8 cellular contexts compared by ENCODE assay signal in the genomic region with DNA sequence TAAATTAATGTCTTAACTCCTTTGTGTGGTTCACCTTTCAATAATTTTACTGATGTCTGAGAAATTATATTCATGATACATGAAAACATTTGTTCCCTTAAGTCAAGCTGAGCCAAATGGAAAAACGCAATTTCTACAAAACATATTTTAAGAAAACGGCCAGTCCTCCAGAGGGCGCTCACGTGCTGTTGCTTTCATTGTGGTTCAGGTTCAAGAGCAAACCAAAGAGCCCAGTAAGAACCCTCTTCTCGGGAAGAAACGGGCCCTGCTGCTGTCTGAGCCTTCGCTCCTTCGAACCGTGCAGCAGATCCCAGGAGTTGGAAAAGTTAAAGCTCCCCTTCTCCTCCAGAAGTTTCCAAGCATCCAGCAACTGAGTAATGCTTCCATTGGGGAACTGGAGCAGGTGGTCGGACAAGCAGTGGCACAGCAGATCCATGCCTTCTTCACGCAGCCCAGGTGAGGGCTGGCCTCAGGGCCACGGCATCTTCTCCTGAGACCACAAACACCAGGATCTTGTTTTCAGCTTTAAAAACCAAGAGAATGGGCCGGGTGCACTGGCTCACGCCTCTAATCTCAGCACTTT.
A peak's percentile ranks its signal among the peaks of the same experiment; 100 is the strongest.
DNase-seq lines count a peak whose midpoint lies in the region; ATAC-seq and TF ChIP-seq lines count a peak whose summit lies in the region.

No MANE protein-coding gene starts in this region.

- no peak overlapping the region for H3K27ac ChIP-seq in iPS DF 6.9 (ENCODE audit: low read length)

- no peaks in the 10 kb centered on the region for H3K4me1 ChIP-seq in iPS DF 6.9 (ENCODE audit: control insufficient read depth, insufficient read depth, low read length)

- no peaks in the 10 kb centered on the region for H3K9me3 ChIP-seq in iPS DF 6.9 (ENCODE audit: control insufficient read depth, insufficient read depth, low read length)

- H3K4me3 ChIP-seq in iPS DF 6.9 (ENCODE audit: low read length), result no peak overlapping the region

- peak; percentile 81 for TF ChIP-seq CTCF in GM12872 (IDR thresholded peaks at IDR 0.05; ENCODE audit: insufficient read depth, low read depth, low read length)

- DNase-seq in NCI-H146 treated with DMSO at 0.1 percent for 48 hours (lab: John Stamatoyannopoulos, UW; ENCODE audit: unreplicated experiment) (peak; percentile 63), T-helper 9 cell (peak; percentile 69), astrocyte of the hippocampus (ENCODE audit: low read depth, low spot score) (peak; percentile 76), iPS DF 6.9 (ENCODE audit: low read depth, low spot score) (peak; percentile 54), GOT3 (lab: John Stamatoyannopoulos, UW) (no peak)
- DNase-seq in stimulated activated CD4-positive, alpha-beta T cell treated with anti-CD3 and anti-CD28 coated beads, Interleukin-12 subunit alpha, Interleukin-12 subunit beta, amount 100 ng/mL, for 48 hours (ENCODE audit: low read depth in 2 of 3, low spot score in 1 of 3), result peak; percentile 31 to 84 (median 60)

- no peak for ATAC-seq in GM19455 (IDR thresholded peaks at IDR 0.05; ENCODE audit: unreplicated experiment)

- peaks cover 3% of the 10 kb centered on the region; the same call in 1 of the 2 replicates for H3K36me3 ChIP-seq in iPS DF 6.9 (ENCODE audit: control insufficient read depth, insufficient read depth, low read length)

- no CpG with 5 or more reads among the region's 14 CpGs for WGBS in iPS DF 6.9 (ENCODE audit: insufficient coverage, insufficient read length)

- no peaks in the 10 kb centered on the region for H3K27me3 ChIP-seq in iPS DF 6.9 (ENCODE audit: control insufficient read depth, insufficient read depth, low read length)
